Comparison of ENCODE assay signal across 1 cellular context in the genomic region with DNA sequence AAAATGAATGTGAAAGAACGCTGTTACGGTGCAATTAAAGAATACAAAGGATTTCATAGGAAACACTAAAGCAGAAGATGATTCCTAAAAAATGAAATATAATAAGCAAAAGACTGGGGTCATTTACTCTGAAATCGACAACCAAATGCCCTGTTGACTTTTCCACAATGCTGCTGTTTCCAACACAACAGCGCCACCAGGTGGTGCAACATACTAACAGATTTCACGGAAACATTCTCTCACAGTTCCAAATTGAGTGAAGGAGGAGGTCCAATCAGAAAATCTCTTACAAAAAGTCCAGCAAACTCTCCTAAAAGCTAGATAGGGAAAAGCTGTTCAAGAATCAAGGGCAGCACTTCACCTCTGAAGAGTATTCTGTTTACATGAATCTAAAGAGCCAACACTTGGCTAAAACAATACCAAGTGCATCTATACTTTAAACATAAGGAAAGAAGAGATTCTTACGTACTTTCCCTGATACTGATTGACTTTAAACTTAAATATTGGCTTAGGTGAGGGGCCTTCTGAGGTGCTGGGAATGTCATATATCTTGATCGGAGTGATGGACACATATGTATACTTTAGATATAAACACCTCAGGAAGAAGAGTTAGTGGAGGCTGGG.
TF ChIP-seq lines count a peak whose summit lies in the region.

No MANE protein-coding gene starts in this region.

TF ChIP-seq in HepG2, 621 proteins besides CTCF, POLR2A, EP300 and RAD21 (continued from another document):
- TF ChIP-seq KAT7 (CRISPR knock-in tag; IDR thresholded peaks at IDR 0.05; ENCODE audit: borderline replicate concordance) = no peak
- TF ChIP-seq RCOR2 (CRISPR knock-in tag; IDR thresholded peaks at IDR 0.05) = 0 out of 2 replicates have a peak, but pooled peaks have one; percentile 28
- TF ChIP-seq MEIS2 (CRISPR knock-in tag; IDR thresholded peaks at IDR 0.05) = no peak
- TF ChIP-seq, protein P1, sequence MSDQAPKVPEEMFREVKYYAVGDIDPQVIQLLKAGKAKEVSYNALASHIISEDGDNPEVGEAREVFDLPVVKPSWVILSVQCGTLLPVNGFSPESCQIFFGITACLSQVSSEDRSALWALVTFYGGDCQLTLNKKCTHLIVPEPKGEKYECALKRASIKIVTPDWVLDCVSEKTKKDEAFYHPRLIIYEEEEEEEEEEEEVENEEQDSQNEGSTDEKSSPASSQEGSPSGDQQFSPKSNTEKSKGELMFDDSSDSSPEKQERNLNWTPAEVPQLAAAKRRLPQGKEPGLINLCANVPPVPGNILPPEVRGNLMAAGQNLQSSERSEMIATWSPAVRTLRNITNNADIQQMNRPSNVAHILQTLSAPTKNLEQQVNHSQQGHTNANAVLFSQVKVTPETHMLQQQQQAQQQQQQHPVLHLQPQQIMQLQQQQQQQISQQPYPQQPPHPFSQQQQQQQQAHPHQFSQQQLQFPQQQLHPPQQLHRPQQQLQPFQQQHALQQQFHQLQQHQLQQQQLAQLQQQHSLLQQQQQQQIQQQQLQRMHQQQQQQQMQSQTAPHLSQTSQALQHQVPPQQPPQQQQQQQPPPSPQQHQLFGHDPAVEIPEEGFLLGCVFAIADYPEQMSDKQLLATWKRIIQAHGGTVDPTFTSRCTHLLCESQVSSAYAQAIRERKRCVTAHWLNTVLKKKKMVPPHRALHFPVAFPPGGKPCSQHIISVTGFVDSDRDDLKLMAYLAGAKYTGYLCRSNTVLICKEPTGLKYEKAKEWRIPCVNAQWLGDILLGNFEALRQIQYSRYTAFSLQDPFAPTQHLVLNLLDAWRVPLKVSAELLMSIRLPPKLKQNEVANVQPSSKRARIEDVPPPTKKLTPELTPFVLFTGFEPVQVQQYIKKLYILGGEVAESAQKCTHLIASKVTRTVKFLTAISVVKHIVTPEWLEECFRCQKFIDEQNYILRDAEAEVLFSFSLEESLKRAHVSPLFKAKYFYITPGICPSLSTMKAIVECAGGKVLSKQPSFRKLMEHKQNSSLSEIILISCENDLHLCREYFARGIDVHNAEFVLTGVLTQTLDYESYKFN (CRISPR knock-in tag; conservative IDR thresholded peaks at IDR 0.05) = 0 out of 2 replicates have a peak, but pooled peaks have one; percentile 10
- TF ChIP-seq, protein P2, sequence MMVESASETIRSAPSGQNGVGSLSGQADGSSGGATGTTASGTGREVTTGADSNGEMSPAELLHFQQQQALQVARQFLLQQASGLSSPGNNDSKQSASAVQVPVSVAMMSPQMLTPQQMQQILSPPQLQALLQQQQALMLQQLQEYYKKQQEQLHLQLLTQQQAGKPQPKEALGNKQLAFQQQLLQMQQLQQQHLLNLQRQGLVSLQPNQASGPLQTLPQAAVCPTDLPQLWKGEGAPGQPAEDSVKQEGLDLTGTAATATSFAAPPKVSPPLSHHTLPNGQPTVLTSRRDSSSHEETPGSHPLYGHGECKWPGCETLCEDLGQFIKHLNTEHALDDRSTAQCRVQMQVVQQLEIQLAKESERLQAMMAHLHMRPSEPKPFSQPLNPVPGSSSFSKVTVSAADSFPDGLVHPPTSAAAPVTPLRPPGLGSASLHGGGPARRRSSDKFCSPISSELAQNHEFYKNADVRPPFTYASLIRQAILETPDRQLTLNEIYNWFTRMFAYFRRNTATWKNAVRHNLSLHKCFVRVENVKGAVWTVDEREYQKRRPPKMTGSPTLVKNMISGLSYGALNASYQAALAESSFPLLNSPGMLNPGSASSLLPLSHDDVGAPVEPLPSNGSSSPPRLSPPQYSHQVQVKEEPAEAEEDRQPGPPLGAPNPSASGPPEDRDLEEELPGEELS (CRISPR knock-in tag; IDR thresholded peaks at IDR 0.05) = peak; percentile 37; the same call in 1 of the 2 replicates
- TF ChIP-seq KDM5A (IDR thresholded peaks at IDR 0.05; ENCODE audit: borderline replicate concordance, low read length) = peak; percentile 60; the same call in 1 of the 2 replicates
- no peak for TF ChIP-seq ZNF644 (CRISPR knock-in tag; IDR thresholded peaks at IDR 0.05; ENCODE audit: low read depth)
- TF ChIP-seq ZNF292 (CRISPR knock-in tag; IDR thresholded peaks at IDR 0.05; ENCODE audit: borderline replicate concordance, low read depth) = no peak
- TF ChIP-seq ERF (CRISPR knock-in tag; IDR thresholded peaks at IDR 0.05) = peak; percentile 52; the same call in 1 of the 2 replicates
- TF ChIP-seq, protein P3, sequence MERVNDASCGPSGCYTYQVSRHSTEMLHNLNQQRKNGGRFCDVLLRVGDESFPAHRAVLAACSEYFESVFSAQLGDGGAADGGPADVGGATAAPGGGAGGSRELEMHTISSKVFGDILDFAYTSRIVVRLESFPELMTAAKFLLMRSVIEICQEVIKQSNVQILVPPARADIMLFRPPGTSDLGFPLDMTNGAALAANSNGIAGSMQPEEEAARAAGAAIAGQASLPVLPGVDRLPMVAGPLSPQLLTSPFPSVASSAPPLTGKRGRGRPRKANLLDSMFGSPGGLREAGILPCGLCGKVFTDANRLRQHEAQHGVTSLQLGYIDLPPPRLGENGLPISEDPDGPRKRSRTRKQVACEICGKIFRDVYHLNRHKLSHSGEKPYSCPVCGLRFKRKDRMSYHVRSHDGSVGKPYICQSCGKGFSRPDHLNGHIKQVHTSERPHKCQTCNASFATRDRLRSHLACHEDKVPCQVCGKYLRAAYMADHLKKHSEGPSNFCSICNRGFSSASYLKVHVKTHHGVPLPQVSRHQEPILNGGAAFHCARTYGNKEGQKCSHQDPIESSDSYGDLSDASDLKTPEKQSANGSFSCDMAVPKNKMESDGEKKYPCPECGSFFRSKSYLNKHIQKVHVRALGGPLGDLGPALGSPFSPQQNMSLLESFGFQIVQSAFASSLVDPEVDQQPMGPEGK (CRISPR knock-in tag; IDR thresholded peaks at IDR 0.05) = 0 out of 2 replicates have a peak, but pooled peaks have one; percentile 16
- TF ChIP-seq, protein P4, sequence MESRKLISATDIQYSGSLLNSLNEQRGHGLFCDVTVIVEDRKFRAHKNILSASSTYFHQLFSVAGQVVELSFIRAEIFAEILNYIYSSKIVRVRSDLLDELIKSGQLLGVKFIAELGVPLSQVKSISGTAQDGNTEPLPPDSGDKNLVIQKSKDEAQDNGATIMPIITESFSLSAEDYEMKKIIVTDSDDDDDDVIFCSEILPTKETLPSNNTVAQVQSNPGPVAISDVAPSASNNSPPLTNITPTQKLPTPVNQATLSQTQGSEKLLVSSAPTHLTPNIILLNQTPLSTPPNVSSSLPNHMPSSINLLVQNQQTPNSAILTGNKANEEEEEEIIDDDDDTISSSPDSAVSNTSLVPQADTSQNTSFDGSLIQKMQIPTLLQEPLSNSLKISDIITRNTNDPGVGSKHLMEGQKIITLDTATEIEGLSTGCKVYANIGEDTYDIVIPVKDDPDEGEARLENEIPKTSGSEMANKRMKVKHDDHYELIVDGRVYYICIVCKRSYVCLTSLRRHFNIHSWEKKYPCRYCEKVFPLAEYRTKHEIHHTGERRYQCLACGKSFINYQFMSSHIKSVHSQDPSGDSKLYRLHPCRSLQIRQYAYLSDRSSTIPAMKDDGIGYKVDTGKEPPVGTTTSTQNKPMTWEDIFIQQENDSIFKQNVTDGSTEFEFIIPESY (CRISPR knock-in tag; IDR thresholded peaks at IDR 0.05) = peak; percentile 63; the same call in 1 of the 2 replicates
